ENCODE assay signal across 1 cellular context in the genomic region with DNA sequence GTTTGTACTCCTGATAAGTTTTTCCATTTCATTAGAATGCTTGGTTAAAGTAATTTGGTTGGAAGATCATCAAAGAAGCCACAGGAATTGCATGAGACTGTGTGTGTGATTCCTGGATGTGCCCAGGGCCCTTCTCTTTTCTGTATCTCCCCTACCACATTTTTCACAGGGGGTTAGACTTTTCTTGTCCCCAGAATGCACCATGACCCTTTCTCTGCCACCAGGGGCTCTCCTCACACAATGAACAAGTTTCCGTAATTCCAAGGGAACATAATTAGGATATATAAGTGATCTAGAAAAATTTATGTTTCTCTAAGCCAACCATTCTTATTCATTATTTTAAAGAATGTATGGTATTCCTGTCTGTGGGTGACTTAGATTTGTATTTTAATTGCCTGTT.
TF ChIP-seq lines count a peak whose summit lies in the region.

No MANE protein-coding gene starts in this region.

TF ChIP-seq in IMR-90, 13 proteins besides CTCF, POLR2A, EP300 and RAD21 (continued from another document):
- TF ChIP-seq CEBPB (IDR thresholded peaks at IDR 0.05; ENCODE audit: low read depth, low read length) (no peak), NFE2L2 (IDR thresholded peaks at IDR 0.05; ENCODE audit: low read depth, low read length) (no peak), BHLHE40 (IDR thresholded peaks at IDR 0.05; ENCODE audit: low read depth, low read length) (no peak), MAZ (IDR thresholded peaks at IDR 0.05; ENCODE audit: borderline replicate concordance, low read depth, low read length) (no peak), MAFK (IDR thresholded peaks at IDR 0.05; ENCODE audit: low read depth, low read length) (no peak), RCOR1 (IDR thresholded peaks at IDR 0.05; ENCODE audit: insufficient replicate concordance, low read length) (no peak), SMC3 (IDR thresholded peaks at IDR 0.05; ENCODE audit: low read depth, low read length) (no peak; the same call in 1 of the 2 replicates), MXI1 (IDR thresholded peaks at IDR 0.05; ENCODE audit: borderline replicate concordance, low read depth, low read length) (no peak)
- TF ChIP-seq, protein P1, sequence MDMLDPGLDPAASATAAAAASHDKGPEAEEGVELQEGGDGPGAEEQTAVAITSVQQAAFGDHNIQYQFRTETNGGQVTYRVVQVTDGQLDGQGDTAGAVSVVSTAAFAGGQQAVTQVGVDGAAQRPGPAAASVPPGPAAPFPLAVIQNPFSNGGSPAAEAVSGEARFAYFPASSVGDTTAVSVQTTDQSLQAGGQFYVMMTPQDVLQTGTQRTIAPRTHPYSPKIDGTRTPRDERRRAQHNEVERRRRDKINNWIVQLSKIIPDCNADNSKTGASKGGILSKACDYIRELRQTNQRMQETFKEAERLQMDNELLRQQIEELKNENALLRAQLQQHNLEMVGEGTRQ (IDR thresholded peaks at IDR 0.05; ENCODE audit: low read depth, low read length), result no peak
- TF ChIP-seq, protein P2, sequence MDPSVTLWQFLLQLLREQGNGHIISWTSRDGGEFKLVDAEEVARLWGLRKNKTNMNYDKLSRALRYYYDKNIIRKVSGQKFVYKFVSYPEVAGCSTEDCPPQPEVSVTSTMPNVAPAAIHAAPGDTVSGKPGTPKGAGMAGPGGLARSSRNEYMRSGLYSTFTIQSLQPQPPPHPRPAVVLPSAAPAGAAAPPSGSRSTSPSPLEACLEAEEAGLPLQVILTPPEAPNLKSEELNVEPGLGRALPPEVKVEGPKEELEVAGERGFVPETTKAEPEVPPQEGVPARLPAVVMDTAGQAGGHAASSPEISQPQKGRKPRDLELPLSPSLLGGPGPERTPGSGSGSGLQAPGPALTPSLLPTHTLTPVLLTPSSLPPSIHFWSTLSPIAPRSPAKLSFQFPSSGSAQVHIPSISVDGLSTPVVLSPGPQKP (IDR thresholded peaks at IDR 0.05; ENCODE audit: borderline replicate concordance, low read depth, low read length), result no peak
